22 cellular contexts compared by ENCODE assay signal in the genomic region with DNA sequence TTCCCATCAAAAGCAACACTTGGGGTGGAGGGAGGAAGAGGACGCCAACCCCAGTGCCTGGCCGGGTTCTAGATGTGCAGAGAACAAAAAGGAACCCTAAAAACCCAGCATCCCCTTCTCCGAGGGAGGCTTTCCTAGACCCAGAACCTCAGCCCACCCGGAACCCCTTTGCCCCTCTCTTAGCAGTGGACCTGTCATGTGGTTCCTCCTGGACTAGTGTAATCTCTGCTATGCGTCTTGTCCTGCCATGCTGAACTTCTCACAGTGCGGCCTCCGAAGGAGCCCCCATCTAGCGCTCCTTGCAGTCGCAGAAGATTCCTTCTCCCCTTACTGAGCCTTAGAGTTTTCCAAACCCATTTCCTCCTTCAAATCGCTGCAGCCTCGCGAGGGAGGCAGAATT. TPM values are rescaled to one million over a fixed set of nuclear protein-coding genes. Genes with fewer than 3 reads are reported as not detected.
"Had no signal": no experiment of that assay in that cellular context is flagged by ENCODE, and none has a peak within 500 bp of the region (broad histone marks: within the 10 kb centered on the region; RNA-seq: fewer than 3 reads in every experiment).

No MANE protein-coding gene starts in this region.

- H3K4me3 Mint-ChIP-seq: activated CD4-positive, alpha-beta memory T cell treated with anti-CD3 and anti-CD28 coated beads, Interleukin-2, amount 10 ng/mL, durations not matched to agents 7 days and 5 days; activated CD8-positive, alpha-beta memory T cell treated with anti-CD3 and anti-CD28 coated beads, Interleukin-2, amount 10 ng/mL, durations not matched to agents 7 days and 5 days; activated naive CD8-positive, alpha-beta T cell; effector memory CD8-positive, alpha-beta T cell; stimulated activated effector memory CD8-positive, alpha-beta T cell treated with anti-CD3 and anti-CD28 coated beads, Interleukin-12 subunit alpha, Interleukin-12 subunit beta, amount 100 ng/mL, for 72 hours; T-helper 1 cell treated with Interleukin-12 subunit alpha and Interleukin-12 subunit beta and Interleukin-4 antibody, amounts not matched to agents 30 μg/mL and 1 μg/mL, for 36 hours had no signal

- H3K27ac Mint-ChIP-seq: activated CD4-positive, alpha-beta memory T cell treated with anti-CD3 and anti-CD28 coated beads, Interleukin-2, amount 10 ng/mL, durations not matched to agents 7 days and 5 days; activated CD8-positive, alpha-beta memory T cell treated with anti-CD3 and anti-CD28 coated beads, Interleukin-2, amount 10 ng/mL, durations not matched to agents 7 days and 5 days; activated naive CD8-positive, alpha-beta T cell; effector memory CD8-positive, alpha-beta T cell; stimulated activated effector memory CD8-positive, alpha-beta T cell treated with anti-CD3 and anti-CD28 coated beads, Interleukin-12 subunit alpha, Interleukin-12 subunit beta, amount 100 ng/mL, for 72 hours; T-helper 1 cell treated with Interleukin-12 subunit alpha and Interleukin-12 subunit beta and Interleukin-4 antibody, amounts not matched to agents 30 μg/mL and 1 μg/mL, for 36 hours had no signal

- H3K27ac ChIP-seq: cardiac muscle cell, stomach, WERI-Rb-1 had no signal

- ATAC-seq: activated CD8-positive, alpha-beta memory T cell treated with anti-CD3 and anti-CD28 coated beads, Interleukin-2, amount 10 ng/mL, durations not matched to agents 7 days and 5 days; effector memory CD8-positive, alpha-beta T cell; sciatic nerve; stimulated activated effector memory CD8-positive, alpha-beta T cell treated with anti-CD3 and anti-CD28 coated beads, Interleukin-12 subunit alpha, Interleukin-12 subunit beta, amount 100 ng/mL, for 72 hours had no signal

- H3K27me3 ChIP-seq: cardiac muscle cell had no signal

- DNase-seq: activated CD4-positive, alpha-beta memory T cell treated with anti-CD3 and anti-CD28 coated beads, Interleukin-2, amount 10 ng/mL, durations not matched to agents 7 days and 5 days; activated CD8-positive, alpha-beta memory T cell treated with anti-CD3 and anti-CD28 coated beads, Interleukin-2, amount 10 ng/mL, durations not matched to agents 7 days and 5 days; dermis blood vessel endothelial cell; effector memory CD8-positive, alpha-beta T cell; foreskin fibroblast; mesenchymal stem cell; stimulated activated CD4-positive, alpha-beta T cell treated with anti-CD3 and anti-CD28 coated beads, Interleukin-4, amount 100 ng/mL, for 24 hours; stomach; trophoblast cell; WERI-Rb-1 had no signal

- H3K9me3 Mint-ChIP-seq: activated CD4-positive, alpha-beta memory T cell treated with anti-CD3 and anti-CD28 coated beads, Interleukin-2, amount 10 ng/mL, durations not matched to agents 7 days and 5 days; effector memory CD8-positive, alpha-beta T cell; stimulated activated effector memory CD8-positive, alpha-beta T cell treated with anti-CD3 and anti-CD28 coated beads, Interleukin-12 subunit alpha, Interleukin-12 subunit beta, amount 100 ng/mL, for 72 hours; T-helper 1 cell treated with Interleukin-12 subunit alpha and Interleukin-12 subunit beta and Interleukin-4 antibody, amounts not matched to agents 30 μg/mL and 1 μg/mL, for 36 hours had no signal

- H3K4me1 Mint-ChIP-seq: activated CD4-positive, alpha-beta memory T cell treated with anti-CD3 and anti-CD28 coated beads, Interleukin-2, amount 10 ng/mL, durations not matched to agents 7 days and 5 days; activated CD8-positive, alpha-beta memory T cell treated with anti-CD3 and anti-CD28 coated beads, Interleukin-2, amount 10 ng/mL, durations not matched to agents 7 days and 5 days; stimulated activated effector memory CD8-positive, alpha-beta T cell treated with anti-CD3 and anti-CD28 coated beads, Interleukin-12 subunit alpha, Interleukin-12 subunit beta, amount 100 ng/mL, for 72 hours had no signal

- H3K36me3 Mint-ChIP-seq: activated CD8-positive, alpha-beta memory T cell treated with anti-CD3 and anti-CD28 coated beads, Interleukin-2, amount 10 ng/mL, durations not matched to agents 7 days and 5 days; activated naive CD8-positive, alpha-beta T cell; stimulated activated effector memory CD8-positive, alpha-beta T cell treated with anti-CD3 and anti-CD28 coated beads, Interleukin-12 subunit alpha, Interleukin-12 subunit beta, amount 100 ng/mL, for 72 hours had no signal

- H3K9me3 ChIP-seq: stomach had no signal

- H3K4me3 ChIP-seq: smooth muscle cell had no signal

- H3K36me3 ChIP-seq: cardiac muscle cell, stomach, WERI-Rb-1 had no signal

RNA-seq across cellular contexts. Expression of a gene that starts 1.1 kb away (rescaled TPM):
- total RNA-seq: activated CD4-positive, alpha-beta memory T cell treated with anti-CD3 and anti-CD28 coated beads, Interleukin-2, amount 10 ng/mL, durations not matched to agents 7 days and 5 days; activated CD8-positive, alpha-beta memory T cell treated with anti-CD3 and anti-CD28 coated beads, Interleukin-2, amount 10 ng/mL, durations not matched to agents 7 days and 5 days; dermis blood vessel endothelial cell; osteocyte had no signal
- polyA plus RNA-seq: neural cell had no signal

RNA-seq across cellular contexts. Expression of a gene that starts 21.7 kb away (rescaled TPM):
- total RNA-seq: activated CD4-positive, alpha-beta memory T cell treated with anti-CD3 and anti-CD28 coated beads, Interleukin-2, amount 10 ng/mL, durations not matched to agents 7 days and 5 days; activated CD8-positive, alpha-beta memory T cell treated with anti-CD3 and anti-CD28 coated beads, Interleukin-2, amount 10 ng/mL, durations not matched to agents 7 days and 5 days; dermis blood vessel endothelial cell; kidney epithelial cell; liver; osteocyte; smooth muscle cell; stomach; temporal lobe had no signal
- polyA plus RNA-seq: cardiac muscle cell, liver, neural cell, smooth muscle cell had no signal

RNA-seq across cellular contexts. Expression of a gene that starts 40.4 kb away (rescaled TPM):
- total RNA-seq: activated CD4-positive, alpha-beta memory T cell treated with anti-CD3 and anti-CD28 coated beads, Interleukin-2, amount 10 ng/mL, durations not matched to agents 7 days and 5 days; activated CD8-positive, alpha-beta memory T cell treated with anti-CD3 and anti-CD28 coated beads, Interleukin-2, amount 10 ng/mL, durations not matched to agents 7 days and 5 days; cardiac muscle cell; dermis blood vessel endothelial cell; glomerular endothelial cell; kidney epithelial cell; liver; osteocyte; sciatic nerve; smooth muscle cell; stomach; temporal lobe had no signal
- polyA plus RNA-seq: cardiac muscle cell, liver, neural cell, smooth muscle cell, stomach had no signal
